ENCODE assay signal across 1 cellular context in the genomic region with DNA sequence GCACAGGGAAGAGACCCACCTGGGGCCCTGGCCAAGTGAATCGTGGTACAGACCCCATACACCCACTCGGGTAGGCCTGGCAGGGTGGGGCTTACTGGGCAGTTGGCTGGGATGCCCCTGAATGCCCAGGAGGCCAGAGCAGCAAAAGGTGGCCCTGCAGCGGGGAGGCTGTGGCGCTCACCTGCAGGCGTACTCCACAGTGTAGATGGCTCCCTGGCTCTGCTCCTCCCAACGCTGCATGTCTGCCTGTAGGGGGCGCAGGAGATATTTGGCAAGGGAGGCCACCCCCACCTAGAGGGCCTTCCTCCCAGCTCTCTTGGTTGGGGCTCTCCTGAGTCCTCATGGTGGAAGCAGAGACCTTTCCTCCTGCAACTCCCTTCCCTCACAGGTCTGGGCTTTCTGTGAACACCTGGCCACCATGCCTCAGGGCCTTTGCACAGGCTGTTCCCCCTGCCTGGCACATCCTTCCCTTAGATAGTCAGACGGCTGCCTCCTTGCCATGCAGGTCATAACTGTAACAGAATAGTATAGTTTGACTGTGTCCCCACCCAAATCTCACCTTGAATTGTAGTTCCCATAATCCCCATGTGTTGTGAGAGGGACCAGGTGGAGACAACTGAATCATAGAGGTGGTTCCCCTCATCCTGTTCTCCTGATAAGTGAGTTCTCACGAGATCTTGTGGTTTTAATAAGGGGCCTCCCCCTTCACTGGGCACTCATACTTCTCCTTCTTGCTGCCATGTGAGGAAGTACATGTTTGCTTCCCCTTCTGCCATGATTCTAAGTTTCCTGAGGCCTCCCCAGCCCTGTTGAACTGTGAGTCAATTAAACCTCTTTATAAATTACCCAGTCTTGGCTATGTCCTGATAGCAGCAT.
A peak's percentile ranks its signal among the peaks of the same experiment; 100 is the strongest.
TF ChIP-seq lines count a peak whose summit lies in the region.

No MANE protein-coding gene starts in this region.

TF ChIP-seq in HepG2, 621 proteins besides CTCF, POLR2A, EP300 and RAD21 (continues in another document):
- TF ChIP-seq TSC22D2 (CRISPR knock-in tag; IDR thresholded peaks at IDR 0.05; ENCODE audit: borderline replicate concordance) = no peak
- no peak for TF ChIP-seq ZNF496 (CRISPR knock-in tag; IDR thresholded peaks at IDR 0.05; ENCODE audit: insufficient replicate concordance)
- no peak for TF ChIP-seq SMAD9 (CRISPR knock-in tag; IDR thresholded peaks at IDR 0.05)
- TF ChIP-seq SOX6 (IDR thresholded peaks at IDR 0.05) = no peak
- TF ChIP-seq SOX6 (CRISPR knock-in tag; IDR thresholded peaks at IDR 0.05) = no peak
- TF ChIP-seq CHD4 (IDR thresholded peaks at IDR 0.05; ENCODE audit: borderline replicate concordance, low read length) = no peak
- TF ChIP-seq, protein P1, sequence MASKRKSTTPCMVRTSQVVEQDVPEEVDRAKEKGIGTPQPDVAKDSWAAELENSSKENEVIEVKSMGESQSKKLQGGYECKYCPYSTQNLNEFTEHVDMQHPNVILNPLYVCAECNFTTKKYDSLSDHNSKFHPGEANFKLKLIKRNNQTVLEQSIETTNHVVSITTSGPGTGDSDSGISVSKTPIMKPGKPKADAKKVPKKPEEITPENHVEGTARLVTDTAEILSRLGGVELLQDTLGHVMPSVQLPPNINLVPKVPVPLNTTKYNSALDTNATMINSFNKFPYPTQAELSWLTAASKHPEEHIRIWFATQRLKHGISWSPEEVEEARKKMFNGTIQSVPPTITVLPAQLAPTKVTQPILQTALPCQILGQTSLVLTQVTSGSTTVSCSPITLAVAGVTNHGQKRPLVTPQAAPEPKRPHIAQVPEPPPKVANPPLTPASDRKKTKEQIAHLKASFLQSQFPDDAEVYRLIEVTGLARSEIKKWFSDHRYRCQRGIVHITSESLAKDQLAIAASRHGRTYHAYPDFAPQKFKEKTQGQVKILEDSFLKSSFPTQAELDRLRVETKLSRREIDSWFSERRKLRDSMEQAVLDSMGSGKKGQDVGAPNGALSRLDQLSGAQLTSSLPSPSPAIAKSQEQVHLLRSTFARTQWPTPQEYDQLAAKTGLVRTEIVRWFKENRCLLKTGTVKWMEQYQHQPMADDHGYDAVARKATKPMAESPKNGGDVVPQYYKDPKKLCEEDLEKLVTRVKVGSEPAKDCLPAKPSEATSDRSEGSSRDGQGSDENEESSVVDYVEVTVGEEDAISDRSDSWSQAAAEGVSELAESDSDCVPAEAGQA (IDR thresholded peaks at IDR 0.05; ENCODE audit: low read depth) = no peak
- TF ChIP-seq, protein P1 (CRISPR knock-in tag; IDR thresholded peaks at IDR 0.05; ENCODE audit: borderline replicate concordance) = no peak
- TF ChIP-seq, protein P2, sequence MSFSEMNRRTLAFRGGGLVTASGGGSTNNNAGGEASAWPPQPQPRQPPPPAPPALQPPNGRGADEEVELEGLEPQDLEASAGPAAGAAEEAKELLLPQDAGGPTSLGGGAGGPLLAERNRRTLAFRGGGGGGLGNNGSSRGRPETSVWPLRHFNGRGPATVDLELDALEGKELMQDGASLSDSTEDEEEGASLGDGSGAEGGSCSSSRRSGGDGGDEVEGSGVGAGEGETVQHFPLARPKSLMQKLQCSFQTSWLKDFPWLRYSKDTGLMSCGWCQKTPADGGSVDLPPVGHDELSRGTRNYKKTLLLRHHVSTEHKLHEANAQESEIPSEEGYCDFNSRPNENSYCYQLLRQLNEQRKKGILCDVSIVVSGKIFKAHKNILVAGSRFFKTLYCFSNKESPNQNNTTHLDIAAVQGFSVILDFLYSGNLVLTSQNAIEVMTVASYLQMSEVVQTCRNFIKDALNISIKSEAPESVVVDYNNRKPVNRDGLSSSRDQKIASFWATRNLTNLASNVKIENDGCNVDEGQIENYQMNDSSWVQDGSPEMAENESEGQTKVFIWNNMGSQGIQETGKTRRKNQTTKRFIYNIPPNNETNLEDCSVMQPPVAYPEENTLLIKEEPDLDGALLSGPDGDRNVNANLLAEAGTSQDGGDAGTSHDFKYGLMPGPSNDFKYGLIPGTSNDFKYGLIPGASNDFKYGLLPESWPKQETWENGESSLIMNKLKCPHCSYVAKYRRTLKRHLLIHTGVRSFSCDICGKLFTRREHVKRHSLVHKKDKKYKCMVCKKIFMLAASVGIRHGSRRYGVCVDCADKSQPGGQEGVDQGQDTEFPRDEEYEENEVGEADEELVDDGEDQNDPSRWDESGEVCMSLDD (CRISPR knock-in tag; IDR thresholded peaks at IDR 0.05; ENCODE audit: borderline replicate concordance) = no peak
- TF ChIP-seq CREM (IDR thresholded peaks at IDR 0.05) = no peak
- no peak for TF ChIP-seq CREM (CRISPR knock-in tag; IDR thresholded peaks at IDR 0.05)
- TF ChIP-seq ZNF382 (CRISPR knock-in tag; IDR thresholded peaks at IDR 0.05; ENCODE audit: borderline replicate concordance) = no peak
- TF ChIP-seq, protein P3, sequence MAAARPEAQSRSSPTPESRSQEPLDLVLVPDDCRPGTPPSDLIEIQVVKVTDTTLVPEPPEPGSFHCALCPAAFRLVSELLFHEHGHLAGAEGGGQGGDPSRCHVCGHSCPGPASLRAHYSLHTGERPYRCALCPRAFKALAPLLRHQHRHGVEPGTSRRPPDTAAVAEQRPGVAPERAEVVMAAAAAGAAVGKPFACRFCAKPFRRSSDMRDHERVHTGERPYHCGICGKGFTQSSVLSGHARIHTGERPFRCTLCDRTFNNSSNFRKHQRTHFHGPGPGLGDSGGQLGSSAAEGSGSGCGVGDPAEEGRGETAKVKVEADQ (CRISPR knock-in tag; IDR thresholded peaks at IDR 0.05; ENCODE audit: borderline replicate concordance) = no peak
- TF ChIP-seq, protein P4, sequence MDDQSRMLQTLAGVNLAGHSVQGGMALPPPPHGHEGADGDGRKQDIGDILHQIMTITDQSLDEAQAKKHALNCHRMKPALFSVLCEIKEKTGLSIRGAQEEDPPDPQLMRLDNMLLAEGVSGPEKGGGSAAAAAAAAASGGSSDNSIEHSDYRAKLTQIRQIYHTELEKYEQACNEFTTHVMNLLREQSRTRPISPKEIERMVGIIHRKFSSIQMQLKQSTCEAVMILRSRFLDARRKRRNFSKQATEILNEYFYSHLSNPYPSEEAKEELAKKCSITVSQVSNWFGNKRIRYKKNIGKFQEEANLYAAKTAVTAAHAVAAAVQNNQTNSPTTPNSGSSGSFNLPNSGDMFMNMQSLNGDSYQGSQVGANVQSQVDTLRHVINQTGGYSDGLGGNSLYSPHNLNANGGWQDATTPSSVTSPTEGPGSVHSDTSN (CRISPR knock-in tag; IDR thresholded peaks at IDR 0.05; ENCODE audit: borderline replicate concordance) = no peak
- TF ChIP-seq EEA1 (CRISPR knock-in tag; IDR thresholded peaks at IDR 0.05; ENCODE audit: borderline replicate concordance) = no peak
- TF ChIP-seq FOXO1 (CRISPR knock-in tag; IDR thresholded peaks at IDR 0.05) = no peak
- TF ChIP-seq LCORL (IDR thresholded peaks at IDR 0.05) = no peak
- 0 out of 2 replicates have a peak, but pooled peaks have one; percentile 23 for TF ChIP-seq LCORL (CRISPR knock-in tag; IDR thresholded peaks at IDR 0.05)
- TF ChIP-seq, protein P5, sequence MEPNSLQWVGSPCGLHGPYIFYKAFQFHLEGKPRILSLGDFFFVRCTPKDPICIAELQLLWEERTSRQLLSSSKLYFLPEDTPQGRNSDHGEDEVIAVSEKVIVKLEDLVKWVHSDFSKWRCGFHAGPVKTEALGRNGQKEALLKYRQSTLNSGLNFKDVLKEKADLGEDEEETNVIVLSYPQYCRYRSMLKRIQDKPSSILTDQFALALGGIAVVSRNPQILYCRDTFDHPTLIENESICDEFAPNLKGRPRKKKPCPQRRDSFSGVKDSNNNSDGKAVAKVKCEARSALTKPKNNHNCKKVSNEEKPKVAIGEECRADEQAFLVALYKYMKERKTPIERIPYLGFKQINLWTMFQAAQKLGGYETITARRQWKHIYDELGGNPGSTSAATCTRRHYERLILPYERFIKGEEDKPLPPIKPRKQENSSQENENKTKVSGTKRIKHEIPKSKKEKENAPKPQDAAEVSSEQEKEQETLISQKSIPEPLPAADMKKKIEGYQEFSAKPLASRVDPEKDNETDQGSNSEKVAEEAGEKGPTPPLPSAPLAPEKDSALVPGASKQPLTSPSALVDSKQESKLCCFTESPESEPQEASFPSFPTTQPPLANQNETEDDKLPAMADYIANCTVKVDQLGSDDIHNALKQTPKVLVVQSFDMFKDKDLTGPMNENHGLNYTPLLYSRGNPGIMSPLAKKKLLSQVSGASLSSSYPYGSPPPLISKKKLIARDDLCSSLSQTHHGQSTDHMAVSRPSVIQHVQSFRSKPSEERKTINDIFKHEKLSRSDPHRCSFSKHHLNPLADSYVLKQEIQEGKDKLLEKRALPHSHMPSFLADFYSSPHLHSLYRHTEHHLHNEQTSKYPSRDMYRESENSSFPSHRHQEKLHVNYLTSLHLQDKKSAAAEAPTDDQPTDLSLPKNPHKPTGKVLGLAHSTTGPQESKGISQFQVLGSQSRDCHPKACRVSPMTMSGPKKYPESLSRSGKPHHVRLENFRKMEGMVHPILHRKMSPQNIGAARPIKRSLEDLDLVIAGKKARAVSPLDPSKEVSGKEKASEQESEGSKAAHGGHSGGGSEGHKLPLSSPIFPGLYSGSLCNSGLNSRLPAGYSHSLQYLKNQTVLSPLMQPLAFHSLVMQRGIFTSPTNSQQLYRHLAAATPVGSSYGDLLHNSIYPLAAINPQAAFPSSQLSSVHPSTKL (CRISPR knock-in tag; IDR thresholded peaks at IDR 0.05) = no peak
- no peak for TF ChIP-seq ZBTB21 (CRISPR knock-in tag; IDR thresholded peaks at IDR 0.05)
- TF ChIP-seq ZNF432 (CRISPR knock-in tag; IDR thresholded peaks at IDR 0.05; ENCODE audit: borderline replicate concordance) = no peak
- TF ChIP-seq ZNF782 (CRISPR knock-in tag; IDR thresholded peaks at IDR 0.05; ENCODE audit: borderline replicate concordance) = no peak
- no peak for TF ChIP-seq ZNF484 (CRISPR knock-in tag; IDR thresholded peaks at IDR 0.05; ENCODE audit: borderline replicate concordance, low read depth)
- TF ChIP-seq, protein P6, sequence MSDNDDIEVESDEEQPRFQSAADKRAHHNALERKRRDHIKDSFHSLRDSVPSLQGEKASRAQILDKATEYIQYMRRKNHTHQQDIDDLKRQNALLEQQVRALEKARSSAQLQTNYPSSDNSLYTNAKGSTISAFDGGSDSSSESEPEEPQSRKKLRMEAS (IDR thresholded peaks at IDR 0.05) = no peak
- TF ChIP-seq AKAP8 (CRISPR knock-in tag; IDR thresholded peaks at IDR 0.05) = peak; percentile 73; the same call in 1 of the 2 replicates
- TF ChIP-seq ZNF446 (CRISPR knock-in tag; IDR thresholded peaks at IDR 0.05) = no peak
- TF ChIP-seq, protein P7, sequence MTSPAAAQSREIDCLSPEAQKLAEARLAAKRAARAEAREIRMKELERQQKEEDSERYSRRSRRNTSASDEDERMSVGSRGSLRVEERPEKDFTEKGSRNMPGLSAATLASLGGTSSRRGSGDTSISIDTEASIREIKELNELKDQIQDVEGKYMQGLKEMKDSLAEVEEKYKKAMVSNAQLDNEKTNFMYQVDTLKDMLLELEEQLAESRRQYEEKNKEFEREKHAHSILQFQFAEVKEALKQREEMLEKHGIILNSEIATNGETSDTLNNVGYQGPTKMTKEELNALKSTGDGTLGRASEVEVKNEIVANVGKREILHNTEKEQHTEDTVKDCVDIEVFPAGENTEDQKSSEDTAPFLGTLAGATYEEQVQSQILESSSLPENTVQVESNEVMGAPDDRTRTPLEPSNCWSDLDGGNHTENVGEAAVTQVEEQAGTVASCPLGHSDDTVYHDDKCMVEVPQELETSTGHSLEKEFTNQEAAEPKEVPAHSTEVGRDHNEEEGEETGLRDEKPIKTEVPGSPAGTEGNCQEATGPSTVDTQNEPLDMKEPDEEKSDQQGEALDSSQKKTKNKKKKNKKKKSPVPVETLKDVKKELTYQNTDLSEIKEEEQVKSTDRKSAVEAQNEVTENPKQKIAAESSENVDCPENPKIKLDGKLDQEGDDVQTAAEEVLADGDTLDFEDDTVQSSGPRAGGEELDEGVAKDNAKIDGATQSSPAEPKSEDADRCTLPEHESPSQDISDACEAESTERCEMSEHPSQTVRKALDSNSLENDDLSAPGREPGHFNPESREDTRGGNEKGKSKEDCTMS (CRISPR knock-in tag; conservative IDR thresholded peaks at IDR 0.05) = no peak
- no peak for TF ChIP-seq CREB1 (IDR thresholded peaks at IDR 0.05)
- TF ChIP-seq CREB1 (CRISPR knock-in tag; IDR thresholded peaks at IDR 0.05) = no peak
- TF ChIP-seq MXD4 (CRISPR knock-in tag; IDR thresholded peaks at IDR 0.05) = no peak
- TF ChIP-seq ERF (CRISPR knock-in tag; IDR thresholded peaks at IDR 0.05) = no peak
- TF ChIP-seq MIER2 (CRISPR knock-in tag; IDR thresholded peaks at IDR 0.05) = no peak
- no peak for TF ChIP-seq ZNF713 (CRISPR knock-in tag; IDR thresholded peaks at IDR 0.05)
- no peak for TF ChIP-seq RNF2 (conservative IDR thresholded peaks at IDR 0.05; ENCODE audit: low read depth)
- TF ChIP-seq HES4 (CRISPR knock-in tag; IDR thresholded peaks at IDR 0.05; ENCODE audit: borderline replicate concordance) = no peak
- peak; percentile 77 for TF ChIP-seq STAG1 (CRISPR knock-in tag; IDR thresholded peaks at IDR 0.05)
